8 cellular contexts compared by ENCODE assay signal in genomic region chr2:239927424-239927981, GRCh38.
DNase-seq lines count a peak whose midpoint lies in the region; ATAC-seq and TF ChIP-seq lines count a peak whose summit lies in the region.

No MANE protein-coding gene starts in this region.

- H3K18ac ChIP-seq in H9 (ENCODE audit: insufficient read length, low read depth, low read length) = no peak overlapping the region

- no peak overlapping the region for H2BK12ac ChIP-seq in H9 (ENCODE audit: insufficient read length, low read depth, low read length)

- no peak overlapping the region for H3K4me2 ChIP-seq in H9 (ENCODE audit: insufficient read depth, insufficient read length, low read length)

- POLR2A ChIA-PET in T-cell (lab: Charles Lee) = interaction anchor here in 1 of 2 donors (1.1 kb wide), 1 partner anchor 10 kb away, joined by 4 read pairs; no protein-coding TSS in a partner anchor

- H3K27ac ChIP-seq in H9 (ENCODE audit: insufficient read length, low read depth, low read length) = no peak overlapping the region

- CTCF ChIA-PET in T-cell (lab: Charles Lee) = interaction anchor here (0.5 to 0.6 kb wide), 2 partner anchors 8 to 49 kb away, joined by 3 to 4 read pairs; no protein-coding TSS in a partner anchor

- H3K9me3 Mint-ChIP-seq in H9 = peaks cover 0 to under 1% of the 10 kb centered on the region in 2 experiments; a peak in 2 of 5 replicates
- no peaks in the 10 kb centered on the region for H3K9me3 Mint-ChIP-seq in T-cell
- H3K9me3 Mint-ChIP-seq in activated naive CD8-positive, alpha-beta T cell (ENCODE audit: low read depth) = no peaks in the 10 kb centered on the region

- H4K91ac ChIP-seq in H9 (ENCODE audit: insufficient read length, low read depth, low read length) = no peak overlapping the region

- no peak overlapping the region for H4K5ac ChIP-seq in H9 (ENCODE audit: insufficient read length, low read depth, low read length)

- no peaks in the 10 kb centered on the region for H3K79me2 ChIP-seq in H9 (ENCODE audit: insufficient read depth, low read length)

- intact Hi-C loops in left colon (cut with DNase I, micrococcal nuclease) = no loop called here

- H4K8ac ChIP-seq in H9 (replicated peaks; ENCODE audit: insufficient read length, low read depth, low read length) = no peak overlapping the region

- no peak overlapping the region for H3T11ph ChIP-seq in H9 (ENCODE audit: low read length)

- H3K23me2 ChIP-seq in H9 (ENCODE audit: insufficient read length, low read depth, low read length, poor library complexity, severe bottlenecking) = no peaks in the 10 kb centered on the region

- no CpG with 5 or more reads among the region's 12 CpGs for WGBS in H9 (ENCODE audit: extremely low coverage, insufficient read length, low lambda C conversion rate)

- H3K27me3 ChIP-seq in H9 (ENCODE audit: insufficient read depth, low read length) = no peaks in the 10 kb centered on the region

- H3K27ac Mint-ChIP-seq in H9 (no peak overlapping the region), T-cell (peak overlapping the region; percentile 66 to 74)
- H3K27ac Mint-ChIP-seq in activated naive CD8-positive, alpha-beta T cell = peak overlapping the region; percentile 59

- no peak overlapping the region for H2BK20ac ChIP-seq in H9 (ENCODE audit: low read depth, low read length, poor library complexity, severe bottlenecking)

- H3K4ac ChIP-seq in H9 (ENCODE audit: low read depth, low read length) = no peak overlapping the region

- H3K9ac ChIP-seq in H9 (ENCODE audit: extremely low read depth, insufficient read length, low read length) = no peak overlapping the region

- H3K27me3 Mint-ChIP-seq in H9 (ENCODE audit: low read depth) (peaks cover 29% of the 10 kb centered on the region), T-cell (peaks cover 0 to under 1% of the 10 kb centered on the region in 2 donors)
- peaks cover 1% of the 10 kb centered on the region for H3K27me3 Mint-ChIP-seq in activated naive CD8-positive, alpha-beta T cell

- H3K4me1 ChIP-seq in H9 (ENCODE audit: insufficient read depth, low read length) = no peaks in the 10 kb centered on the region

- H3K4me1 Mint-ChIP-seq in H9 = peaks cover 7 to 10% of the 10 kb centered on the region in 2 experiments
- H3K4me1 Mint-ChIP-seq in T-cell = peaks cover 11 to 25% (median 16%) of the 10 kb centered on the region in 3 donors
- peaks cover 22% of the 10 kb centered on the region for H3K4me1 Mint-ChIP-seq in activated naive CD8-positive, alpha-beta T cell (ENCODE audit: low read depth)

- H3K36me3 Mint-ChIP-seq in H9 (ENCODE audit: insufficient read depth in 1 of 3, low read depth in 3 of 3) = no peaks in the 10 kb centered on the region; a peak in 1 of 7 replicates
- H3K36me3 Mint-ChIP-seq in T-cell = peaks cover 2% of the 10 kb centered on the region
- H3K36me3 Mint-ChIP-seq in activated naive CD8-positive, alpha-beta T cell = no peaks in the 10 kb centered on the region

- H2AFZ ChIP-seq in H9 (ENCODE audit: low read length) = no peak overlapping the region

- no peak overlapping the region for H2BK15ac ChIP-seq in H9 (ENCODE audit: low read depth, low read length)

- no peak overlapping the region for H2AK5ac ChIP-seq in H9 (ENCODE audit: insufficient read length, low read length)

- H3K79me1 ChIP-seq in H9 (ENCODE audit: insufficient read depth, low read depth, low read length, poor library complexity, severe bottlenecking) = no peaks in the 10 kb centered on the region

- no peaks in the 10 kb centered on the region for H4K20me1 ChIP-seq in H9 (ENCODE audit: control insufficient read depth, insufficient read depth, insufficient read length)

- H2BK120ac ChIP-seq in H9 (ENCODE audit: low read depth, low read length, poor library complexity, severe bottlenecking) = no peak overlapping the region

- peak; percentile 31 for DNase-seq in H9
- DNase-seq in T-cell = peak in 32 of 34 experiments; percentile 30 to 72 (median 58)
- peak; percentile 24 to 41 for DNase-seq in left colon
- DNase-seq in stimulated activated CD8-positive, alpha-beta memory T cell treated with anti-CD3 and anti-CD28 coated beads, Interleukin-12 subunit alpha, Interleukin-12 subunit beta, amount 100 ng/mL, for 4 hours (ENCODE audit: low read depth) = peak; percentile 28
- no peak for DNase-seq in epidermal melanocyte (ENCODE audit: insufficient read length, low spot score)
- no peak for DNase-seq in mucosa of gallbladder (ENCODE audit: low spot score)

- no peak overlapping the region for H2BK5ac ChIP-seq in H9 (ENCODE audit: insufficient read length, low read length)

- H3K14ac ChIP-seq in H9 (ENCODE audit: insufficient read depth, low read length) = no peak overlapping the region

- H3K23ac ChIP-seq in H9 (ENCODE audit: insufficient read length, low read depth, low read length) = no peak overlapping the region

- no peak overlapping the region for H3K56ac ChIP-seq in H9 (ENCODE audit: insufficient read length, low read depth, low read length)

- ATAC-seq in T-cell (replicated peaks in 1 of 4) = peak; percentile 94 to 99 (median 96)
- peak; percentile 78 for ATAC-seq in left colon
- ATAC-seq in HG03095 (IDR thresholded peaks at IDR 0.05; ENCODE audit: unreplicated experiment) = no peak

- no peak overlapping the region for H3K4me3 Mint-ChIP-seq in H9
- peak overlapping the region; percentile 49 to 74 (median 68) for H3K4me3 Mint-ChIP-seq in T-cell
- H3K4me3 Mint-ChIP-seq in activated naive CD8-positive, alpha-beta T cell = peak overlapping the region; percentile 35

- TF ChIP-seq CTCF in H9 (conservative IDR thresholded peaks at IDR 0.05) = no peak

- H3K9me3 ChIP-seq in H9 (ENCODE audit: control insufficient read depth, low read depth, low read length) = no peaks in the 10 kb centered on the region

Comparison
In these comparisons a context has a peak if more than half of its experiments do, and no peak if none do; other contexts are left out.
1. DNase-seq: peak in H9 (single experiment), T-cell (32 of 34), left colon (2 of 2) and stimulated activated CD8-positive, alpha-beta memory T cell treated with anti-CD3 and anti-CD28 coated beads, Interleukin-12 subunit alpha, Interleukin-12 subunit beta, amount 100 ng/mL, for 4 hours (single experiment); none in epidermal melanocyte (single experiment) and mucosa of gallbladder (single experiment).
2. H3K27ac Mint-ChIP-seq: peak in T-cell (2 of 2) and activated naive CD8-positive, alpha-beta T cell (single experiment); none in H9 (0 of 3).
3. H3K4me3 Mint-ChIP-seq: peak in T-cell (3 of 3) and activated naive CD8-positive, alpha-beta T cell (single experiment); none in H9 (0 of 2).